In genomic region chr16:31135535-31136286, GRCh38 we compare ENCODE assay signal across 1 cellular context.
A peak's percentile ranks its signal among the peaks of the same experiment; 100 is the strongest.
TF ChIP-seq lines count a peak whose summit lies in the region.

Gene PRSS8 (minus strand): TSS chr16:31135727. CDS start chr16:31135498, 229 bp downstream.

TF ChIP-seq in HepG2, 621 proteins besides CTCF, POLR2A, EP300 and RAD21 (continues in another document):
- TF ChIP-seq, protein P1, sequence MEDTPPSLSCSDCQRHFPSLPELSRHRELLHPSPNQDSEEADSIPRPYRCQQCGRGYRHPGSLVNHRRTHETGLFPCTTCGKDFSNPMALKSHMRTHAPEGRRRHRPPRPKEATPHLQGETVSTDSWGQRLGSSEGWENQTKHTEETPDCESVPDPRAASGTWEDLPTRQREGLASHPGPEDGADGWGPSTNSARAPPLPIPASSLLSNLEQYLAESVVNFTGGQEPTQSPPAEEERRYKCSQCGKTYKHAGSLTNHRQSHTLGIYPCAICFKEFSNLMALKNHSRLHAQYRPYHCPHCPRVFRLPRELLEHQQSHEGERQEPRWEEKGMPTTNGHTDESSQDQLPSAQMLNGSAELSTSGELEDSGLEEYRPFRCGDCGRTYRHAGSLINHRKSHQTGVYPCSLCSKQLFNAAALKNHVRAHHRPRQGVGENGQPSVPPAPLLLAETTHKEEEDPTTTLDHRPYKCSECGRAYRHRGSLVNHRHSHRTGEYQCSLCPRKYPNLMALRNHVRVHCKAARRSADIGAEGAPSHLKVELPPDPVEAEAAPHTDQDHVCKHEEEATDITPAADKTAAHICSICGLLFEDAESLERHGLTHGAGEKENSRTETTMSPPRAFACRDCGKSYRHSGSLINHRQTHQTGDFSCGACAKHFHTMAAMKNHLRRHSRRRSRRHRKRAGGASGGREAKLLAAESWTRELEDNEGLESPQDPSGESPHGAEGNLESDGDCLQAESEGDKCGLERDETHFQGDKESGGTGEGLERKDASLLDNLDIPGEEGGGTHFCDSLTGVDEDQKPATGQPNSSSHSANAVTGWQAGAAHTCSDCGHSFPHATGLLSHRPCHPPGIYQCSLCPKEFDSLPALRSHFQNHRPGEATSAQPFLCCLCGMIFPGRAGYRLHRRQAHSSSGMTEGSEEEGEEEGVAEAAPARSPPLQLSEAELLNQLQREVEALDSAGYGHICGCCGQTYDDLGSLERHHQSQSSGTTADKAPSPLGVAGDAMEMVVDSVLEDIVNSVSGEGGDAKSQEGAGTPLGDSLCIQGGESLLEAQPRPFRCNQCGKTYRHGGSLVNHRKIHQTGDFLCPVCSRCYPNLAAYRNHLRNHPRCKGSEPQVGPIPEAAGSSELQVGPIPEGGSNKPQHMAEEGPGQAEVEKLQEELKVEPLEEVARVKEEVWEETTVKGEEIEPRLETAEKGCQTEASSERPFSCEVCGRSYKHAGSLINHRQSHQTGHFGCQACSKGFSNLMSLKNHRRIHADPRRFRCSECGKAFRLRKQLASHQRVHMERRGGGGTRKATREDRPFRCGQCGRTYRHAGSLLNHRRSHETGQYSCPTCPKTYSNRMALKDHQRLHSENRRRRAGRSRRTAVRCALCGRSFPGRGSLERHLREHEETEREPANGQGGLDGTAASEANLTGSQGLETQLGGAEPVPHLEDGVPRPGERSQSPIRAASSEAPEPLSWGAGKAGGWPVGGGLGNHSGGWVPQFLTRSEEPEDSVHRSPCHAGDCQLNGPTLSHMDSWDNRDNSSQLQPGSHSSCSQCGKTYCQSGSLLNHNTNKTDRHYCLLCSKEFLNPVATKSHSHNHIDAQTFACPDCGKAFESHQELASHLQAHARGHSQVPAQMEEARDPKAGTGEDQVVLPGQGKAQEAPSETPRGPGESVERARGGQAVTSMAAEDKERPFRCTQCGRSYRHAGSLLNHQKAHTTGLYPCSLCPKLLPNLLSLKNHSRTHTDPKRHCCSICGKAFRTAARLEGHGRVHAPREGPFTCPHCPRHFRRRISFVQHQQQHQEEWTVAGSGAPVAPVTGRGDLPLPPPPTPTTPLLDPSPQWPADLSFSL (CRISPR knock-in tag; IDR thresholded peaks at IDR 0.05), result peak; percentile 93
- TF ChIP-seq CREM (IDR thresholded peaks at IDR 0.05), result no peak
- TF ChIP-seq CREM (CRISPR knock-in tag; IDR thresholded peaks at IDR 0.05), result no peak
- peak; percentile 25; the same call in 1 of the 2 replicates for TF ChIP-seq DRAP1 (CRISPR knock-in tag; IDR thresholded peaks at IDR 0.05)
- 0 out of 2 replicates have a peak, but pooled peaks have one; percentile 30 for TF ChIP-seq NR0B2 (CRISPR knock-in tag; IDR thresholded peaks at IDR 0.05)
- peak; percentile 92 for TF ChIP-seq ZNF282 (IDR thresholded peaks at IDR 0.05; ENCODE audit: partially characterized antibody)
- 0 out of 2 replicates have a peak, but pooled peaks have one; percentile 26 for TF ChIP-seq MEIS1 (CRISPR knock-in tag; IDR thresholded peaks at IDR 0.05; ENCODE audit: borderline replicate concordance)
- 0 out of 2 replicates have a peak, but pooled peaks have one; percentile 1 for TF ChIP-seq ZNF256 (CRISPR knock-in tag; conservative IDR thresholded peaks at IDR 0.05)
- peak; percentile 13; the same call in 1 of the 2 replicates for TF ChIP-seq HDAC2 (CRISPR knock-in tag; IDR thresholded peaks at IDR 0.05)
- TF ChIP-seq ZNF468 (CRISPR knock-in tag; IDR thresholded peaks at IDR 0.05), result no peak
- peak; percentile 79 for TF ChIP-seq ZNF331 (CRISPR knock-in tag; IDR thresholded peaks at IDR 0.05)
- 0 out of 2 replicates have a peak, but pooled peaks have one; percentile 48 for TF ChIP-seq ATM (IDR thresholded peaks at IDR 0.05; ENCODE audit: borderline replicate concordance)
- TF ChIP-seq, protein P2, sequence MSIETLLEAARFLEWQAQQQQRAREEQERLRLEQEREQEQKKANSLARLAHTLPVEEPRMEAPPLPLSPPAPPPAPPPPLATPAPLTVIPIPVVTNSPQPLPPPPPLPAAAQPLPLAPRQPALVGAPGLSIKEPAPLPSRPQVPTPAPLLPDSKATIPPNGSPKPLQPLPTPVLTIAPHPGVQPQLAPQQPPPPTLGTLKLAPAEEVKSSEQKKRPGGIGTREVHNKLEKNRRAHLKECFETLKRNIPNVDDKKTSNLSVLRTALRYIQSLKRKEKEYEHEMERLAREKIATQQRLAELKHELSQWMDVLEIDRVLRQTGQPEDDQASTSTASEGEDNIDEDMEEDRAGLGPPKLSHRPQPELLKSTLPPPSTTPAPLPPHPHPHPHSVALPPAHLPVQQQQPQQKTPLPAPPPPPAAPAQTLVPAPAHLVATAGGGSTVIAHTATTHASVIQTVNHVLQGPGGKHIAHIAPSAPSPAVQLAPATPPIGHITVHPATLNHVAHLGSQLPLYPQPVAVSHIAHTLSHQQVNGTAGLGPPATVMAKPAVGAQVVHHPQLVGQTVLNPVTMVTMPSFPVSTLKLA (IDR thresholded peaks at IDR 0.05), result peak; percentile 65
- TF ChIP-seq CHCHD3 (CRISPR knock-in tag; IDR thresholded peaks at IDR 0.05), result peak; percentile 66
- TF ChIP-seq PAX8 (CRISPR knock-in tag; IDR thresholded peaks at IDR 0.05; ENCODE audit: borderline replicate concordance), result 0 out of 2 replicates have a peak, but pooled peaks have one; percentile 37
- no peak for TF ChIP-seq ZBTB25 (CRISPR knock-in tag; IDR thresholded peaks at IDR 0.05)
- TF ChIP-seq, protein P3, sequence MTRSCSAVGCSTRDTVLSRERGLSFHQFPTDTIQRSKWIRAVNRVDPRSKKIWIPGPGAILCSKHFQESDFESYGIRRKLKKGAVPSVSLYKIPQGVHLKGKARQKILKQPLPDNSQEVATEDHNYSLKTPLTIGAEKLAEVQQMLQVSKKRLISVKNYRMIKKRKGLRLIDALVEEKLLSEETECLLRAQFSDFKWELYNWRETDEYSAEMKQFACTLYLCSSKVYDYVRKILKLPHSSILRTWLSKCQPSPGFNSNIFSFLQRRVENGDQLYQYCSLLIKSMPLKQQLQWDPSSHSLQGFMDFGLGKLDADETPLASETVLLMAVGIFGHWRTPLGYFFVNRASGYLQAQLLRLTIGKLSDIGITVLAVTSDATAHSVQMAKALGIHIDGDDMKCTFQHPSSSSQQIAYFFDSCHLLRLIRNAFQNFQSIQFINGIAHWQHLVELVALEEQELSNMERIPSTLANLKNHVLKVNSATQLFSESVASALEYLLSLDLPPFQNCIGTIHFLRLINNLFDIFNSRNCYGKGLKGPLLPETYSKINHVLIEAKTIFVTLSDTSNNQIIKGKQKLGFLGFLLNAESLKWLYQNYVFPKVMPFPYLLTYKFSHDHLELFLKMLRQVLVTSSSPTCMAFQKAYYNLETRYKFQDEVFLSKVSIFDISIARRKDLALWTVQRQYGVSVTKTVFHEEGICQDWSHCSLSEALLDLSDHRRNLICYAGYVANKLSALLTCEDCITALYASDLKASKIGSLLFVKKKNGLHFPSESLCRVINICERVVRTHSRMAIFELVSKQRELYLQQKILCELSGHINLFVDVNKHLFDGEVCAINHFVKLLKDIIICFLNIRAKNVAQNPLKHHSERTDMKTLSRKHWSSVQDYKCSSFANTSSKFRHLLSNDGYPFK (CRISPR knock-in tag; IDR thresholded peaks at IDR 0.05; ENCODE audit: borderline replicate concordance), result peak; percentile 17; the same call in 1 of the 2 replicates
- no peak for TF ChIP-seq REL (CRISPR knock-in tag; conservative IDR thresholded peaks at IDR 0.05)
- TF ChIP-seq, protein P4, sequence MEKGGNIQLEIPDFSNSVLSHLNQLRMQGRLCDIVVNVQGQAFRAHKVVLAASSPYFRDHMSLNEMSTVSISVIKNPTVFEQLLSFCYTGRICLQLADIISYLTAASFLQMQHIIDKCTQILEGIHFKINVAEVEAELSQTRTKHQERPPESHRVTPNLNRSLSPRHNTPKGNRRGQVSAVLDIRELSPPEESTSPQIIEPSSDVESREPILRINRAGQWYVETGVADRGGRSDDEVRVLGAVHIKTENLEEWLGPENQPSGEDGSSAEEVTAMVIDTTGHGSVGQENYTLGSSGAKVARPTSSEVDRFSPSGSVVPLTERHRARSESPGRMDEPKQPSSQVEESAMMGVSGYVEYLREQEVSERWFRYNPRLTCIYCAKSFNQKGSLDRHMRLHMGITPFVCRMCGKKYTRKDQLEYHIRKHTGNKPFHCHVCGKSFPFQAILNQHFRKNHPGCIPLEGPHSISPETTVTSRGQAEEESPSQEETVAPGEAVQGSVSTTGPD (CRISPR knock-in tag; IDR thresholded peaks at IDR 0.05), result no peak
- no peak for TF ChIP-seq MAF1 (CRISPR knock-in tag; IDR thresholded peaks at IDR 0.05; ENCODE audit: borderline replicate concordance)
- TF ChIP-seq ZFY (CRISPR knock-in tag; IDR thresholded peaks at IDR 0.05), result peak; percentile 45; the same call in 1 of the 2 replicates
- TF ChIP-seq, protein P5, sequence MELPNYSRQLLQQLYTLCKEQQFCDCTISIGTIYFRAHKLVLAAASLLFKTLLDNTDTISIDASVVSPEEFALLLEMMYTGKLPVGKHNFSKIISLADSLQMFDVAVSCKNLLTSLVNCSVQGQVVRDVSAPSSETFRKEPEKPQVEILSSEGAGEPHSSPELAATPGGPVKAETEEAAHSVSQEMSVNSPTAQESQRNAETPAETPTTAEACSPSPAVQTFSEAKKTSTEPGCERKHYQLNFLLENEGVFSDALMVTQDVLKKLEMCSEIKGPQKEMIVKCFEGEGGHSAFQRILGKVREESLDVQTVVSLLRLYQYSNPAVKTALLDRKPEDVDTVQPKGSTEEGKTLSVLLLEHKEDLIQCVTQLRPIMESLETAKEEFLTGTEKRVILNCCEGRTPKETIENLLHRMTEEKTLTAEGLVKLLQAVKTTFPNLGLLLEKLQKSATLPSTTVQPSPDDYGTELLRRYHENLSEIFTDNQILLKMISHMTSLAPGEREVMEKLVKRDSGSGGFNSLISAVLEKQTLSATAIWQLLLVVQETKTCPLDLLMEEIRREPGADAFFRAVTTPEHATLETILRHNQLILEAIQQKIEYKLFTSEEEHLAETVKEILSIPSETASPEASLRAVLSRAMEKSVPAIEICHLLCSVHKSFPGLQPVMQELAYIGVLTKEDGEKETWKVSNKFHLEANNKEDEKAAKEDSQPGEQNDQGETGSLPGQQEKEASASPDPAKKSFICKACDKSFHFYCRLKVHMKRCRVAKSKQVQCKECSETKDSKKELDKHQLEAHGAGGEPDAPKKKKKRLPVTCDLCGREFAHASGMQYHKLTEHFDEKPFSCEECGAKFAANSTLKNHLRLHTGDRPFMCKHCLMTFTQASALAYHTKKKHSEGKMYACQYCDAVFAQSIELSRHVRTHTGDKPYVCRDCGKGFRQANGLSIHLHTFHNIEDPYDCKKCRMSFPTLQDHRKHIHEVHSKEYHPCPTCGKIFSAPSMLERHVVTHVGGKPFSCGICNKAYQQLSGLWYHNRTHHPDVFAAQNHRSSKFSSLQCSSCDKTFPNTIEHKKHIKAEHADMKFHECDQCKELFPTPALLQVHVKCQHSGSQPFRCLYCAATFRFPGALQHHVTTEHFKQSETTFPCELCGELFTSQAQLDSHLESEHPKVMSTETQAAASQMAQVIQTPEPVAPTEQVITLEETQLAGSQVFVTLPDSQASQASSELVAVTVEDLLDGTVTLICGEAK (IDR thresholded peaks at IDR 0.05), result peak; percentile 14; the same call in 1 of the 2 replicates
- TF ChIP-seq, protein P5 (CRISPR knock-in tag; IDR thresholded peaks at IDR 0.05), result no peak
- TF ChIP-seq FOXO1 (CRISPR knock-in tag; IDR thresholded peaks at IDR 0.05), result 0 out of 2 replicates have a peak, but pooled peaks have one; percentile 5
- 0 out of 2 replicates have a peak, but pooled peaks have one; percentile 56 for TF ChIP-seq SP1 (IDR thresholded peaks at IDR 0.05)
- no peak for TF ChIP-seq SP1 (CRISPR knock-in tag; IDR thresholded peaks at IDR 0.05)
- TF ChIP-seq IKZF1 (IDR thresholded peaks at IDR 0.05), result 0 out of 2 replicates have a peak, but pooled peaks have one; percentile 47
- peak; percentile 32; the same call in 1 of the 2 replicates for TF ChIP-seq POLR2AphosphoS5 (IDR thresholded peaks at IDR 0.05; ENCODE audit: low read depth, low read length)
